ENCODE assay signal across 17 cellular contexts in genomic region chr15:69456208-69457166, GRCh38. TPM values are rescaled to one million over a fixed set of nuclear protein-coding genes. Genes with fewer than 3 reads are reported as not detected.
DNase-seq lines count a peak whose midpoint lies in the region; ATAC-seq and TF ChIP-seq lines count a peak whose summit lies in the region.
"Had no signal": no experiment of that assay in that cellular context is flagged by ENCODE, and none has a peak within 500 bp of the region (broad histone marks: within the 10 kb centered on the region; RNA-seq: fewer than 3 reads in every experiment).

No MANE protein-coding gene starts in this region.

- no peak for ATAC-seq in activated naive CD8-positive, alpha-beta T cell treated with anti-CD3 and anti-CD28 coated beads, Interleukin-2, amount 10 ng/mL, durations not matched to agents 7 days and 5 days (ENCODE audit: low read depth)
- ATAC-seq: activated CD8-positive, alpha-beta memory T cell treated with anti-CD3 and anti-CD28 coated beads, Interleukin-2, amount 10 ng/mL, durations not matched to agents 7 days and 5 days; heart right ventricle had no signal

- H3K4me1 Mint-ChIP-seq in activated T-cell treated with anti-CD3 and anti-CD28 coated beads, Interleukin-2, amount 50 U/mL, for 24 hours (ENCODE audit: low read depth), result peaks cover 34% of the 10 kb centered on the region
- H3K4me1 Mint-ChIP-seq in activated naive CD8-positive, alpha-beta T cell treated with anti-CD3 and anti-CD28 coated beads, Interleukin-2, amount 10 ng/mL, durations not matched to agents 7 days and 5 days, result peaks cover 31% of the 10 kb centered on the region
- H3K4me1 Mint-ChIP-seq in neural crest cell, result peaks cover 39% of the 10 kb centered on the region

- H3K36me3 ChIP-seq in HUES64 (ENCODE audit: insufficient read depth, low read length), result peaks cover 44% of the 10 kb centered on the region
- H3K36me3 ChIP-seq: ovary had no signal

- H3K27me3 ChIP-seq in HUES64 (ENCODE audit: insufficient read depth, low read length), result no peaks in the 10 kb centered on the region
- H3K27me3 ChIP-seq: heart right ventricle, ovary had no signal

- no peaks in the 10 kb centered on the region for H3K27me3 Mint-ChIP-seq in activated T-cell treated with anti-CD3 and anti-CD28 coated beads, Interleukin-2, amount 50 U/mL, for 24 hours
- H3K27me3 Mint-ChIP-seq in activated naive CD8-positive, alpha-beta T cell treated with anti-CD3 and anti-CD28 coated beads, Interleukin-2, amount 10 ng/mL, durations not matched to agents 7 days and 5 days, result no peaks in the 10 kb centered on the region
- H3K27me3 Mint-ChIP-seq in neural crest cell (ENCODE audit: low read depth), result peaks cover 2% of the 10 kb centered on the region
- H3K27me3 Mint-ChIP-seq: activated CD8-positive, alpha-beta memory T cell treated with anti-CD3 and anti-CD28 coated beads, Interleukin-2, amount 10 ng/mL, durations not matched to agents 7 days and 5 days had no signal

- no peak for DNase-seq in activated T-cell treated with anti-CD3 and anti-CD28 coated beads, Interleukin-2, amount 50 U/mL, for 24 hours
- no peak for DNase-seq in activated T-cell treated with anti-CD3 and anti-CD28 coated beads, Interleukin-2, amount 50 U/mL, for 1 hour
- no peak for DNase-seq in activated naive CD8-positive, alpha-beta T cell treated with anti-CD3 and anti-CD28 coated beads, Interleukin-2, amount 10 ng/mL, durations not matched to agents 7 days and 5 days
- DNase-seq in neural crest cell (ENCODE audit: low read depth, low spot score) (no peak), OCI-M2 (lab: John Stamatoyannopoulos, UW; ENCODE audit: unreplicated experiment) (no peak), iPS-NIHi7 (ENCODE audit: extremely low spot score) (no peak), UCSD-AML1 (lab: John Stamatoyannopoulos, UW; ENCODE audit: unreplicated experiment) (no peak)
- DNase-seq: activated CD8-positive, alpha-beta memory T cell treated with anti-CD3 and anti-CD28 coated beads, Interleukin-2, amount 10 ng/mL, durations not matched to agents 7 days and 5 days; aorta; HCEC 1CT; heart right ventricle; NCI-H1092 treated with DMSO at 0.1 percent for 48 hours; NCI-H345; ovary; stimulated activated CD4-positive, alpha-beta T cell treated with anti-CD3 and anti-CD28 coated beads, Interleukin-15, amount 100 ng/mL, for 24 hours; T1000 had no signal

- WGBS in HUES64, result 92% methylated on average over 12 of the region's 13 CpGs

- POLR2A ChIA-PET in activated naive CD8-positive, alpha-beta T cell treated with anti-CD3 and anti-CD28 coated beads, Interleukin-2, amount 10 ng/mL, durations not matched to agents 7 days and 5 days (lab: Charles Lee), result no interaction called here

- no peak overlapping the region for H3K4me3 ChIP-seq in HUES64 (ENCODE audit: low read length)
- H3K4me3 ChIP-seq: heart right ventricle, ovary had no signal

- no peak overlapping the region for H3K9ac ChIP-seq in HUES64 (ENCODE audit: low read depth, low read length)

- peak overlapping the region; percentile 98 for H3K27ac Mint-ChIP-seq in activated T-cell treated with anti-CD3 and anti-CD28 coated beads, Interleukin-2, amount 50 U/mL, for 24 hours
- H3K27ac Mint-ChIP-seq in activated naive CD8-positive, alpha-beta T cell treated with anti-CD3 and anti-CD28 coated beads, Interleukin-2, amount 10 ng/mL, durations not matched to agents 7 days and 5 days, result peak overlapping the region; percentile 2
- H3K27ac Mint-ChIP-seq in neural crest cell (ENCODE audit: unreplicated experiment), result no peak overlapping the region

- peak overlapping the region; percentile 95 for H3K4me3 Mint-ChIP-seq in activated T-cell treated with anti-CD3 and anti-CD28 coated beads, Interleukin-2, amount 50 U/mL, for 24 hours
- no peak overlapping the region for H3K4me3 Mint-ChIP-seq in activated naive CD8-positive, alpha-beta T cell treated with anti-CD3 and anti-CD28 coated beads, Interleukin-2, amount 10 ng/mL, durations not matched to agents 7 days and 5 days
- H3K4me3 Mint-ChIP-seq in neural crest cell, result peak overlapping the region; percentile 66

- H3K9me3 ChIP-seq in HUES64 (ENCODE audit: insufficient read depth, low read depth, low read length), result no peaks in the 10 kb centered on the region
- H3K9me3 ChIP-seq: heart right ventricle, ovary had no signal

- H3K36me3 Mint-ChIP-seq in activated T-cell treated with anti-CD3 and anti-CD28 coated beads, Interleukin-2, amount 50 U/mL, for 24 hours (ENCODE audit: low read depth), result peaks cover 65% of the 10 kb centered on the region
- peaks cover 33% of the 10 kb centered on the region for H3K36me3 Mint-ChIP-seq in activated naive CD8-positive, alpha-beta T cell treated with anti-CD3 and anti-CD28 coated beads, Interleukin-2, amount 10 ng/mL, durations not matched to agents 7 days and 5 days
- H3K36me3 Mint-ChIP-seq in neural crest cell (ENCODE audit: low read depth), result peaks cover 32% of the 10 kb centered on the region

- TF ChIP-seq CTCF in neural crest cell (conservative IDR thresholded peaks at IDR 0.05), result no peak

- no peaks in the 10 kb centered on the region for H3K9me3 Mint-ChIP-seq in activated T-cell treated with anti-CD3 and anti-CD28 coated beads, Interleukin-2, amount 50 U/mL, for 24 hours
- no peaks in the 10 kb centered on the region for H3K9me3 Mint-ChIP-seq in activated naive CD8-positive, alpha-beta T cell treated with anti-CD3 and anti-CD28 coated beads, Interleukin-2, amount 10 ng/mL, durations not matched to agents 7 days and 5 days
- no peaks in the 10 kb centered on the region for H3K9me3 Mint-ChIP-seq in neural crest cell

- H3K4me1 ChIP-seq in HUES64 (ENCODE audit: insufficient read depth, low read length), result peaks cover 4% of the 10 kb centered on the region; the same call in 1 of the 2 replicates

- peak overlapping the region; percentile 16; the same call in 1 of the 2 replicates for H3K27ac ChIP-seq in HUES64 (ENCODE audit: low read depth, low read length)
- H3K27ac ChIP-seq: ovary had no signal

RNA-seq across cellular contexts. Expression of gene RPLP1, which starts 3.9 kb away (rescaled TPM):
- polyA plus RNA-seq in HUES64 (2013, experiment 1 of 2), result 2,240 TPM
- polyA plus RNA-seq in HUES64 (2013, experiment 2 of 2), result 2,307 TPM
- 1,000 to 10,000 TPM; 1,785 to 1,910 TPM for total RNA-seq in activated naive CD8-positive, alpha-beta T cell treated with anti-CD3 and anti-CD28 coated beads, Interleukin-2, amount 10 ng/mL, durations not matched to agents 7 days and 5 days
- 1,595 and 1,772 TPM in 2 replicates for total RNA-seq in neural crest cell

RNA-seq across cellular contexts. Expression of gene KIF23, which starts 42.3 kb away (rescaled TPM):
- 48.8 TPM for polyA plus RNA-seq in HUES64 (2013, experiment 1 of 2)
- 52.0 TPM for polyA plus RNA-seq in HUES64 (2013, experiment 2 of 2)
- total RNA-seq in activated naive CD8-positive, alpha-beta T cell treated with anti-CD3 and anti-CD28 coated beads, Interleukin-2, amount 10 ng/mL, durations not matched to agents 7 days and 5 days, result 10 to 100 TPM; 50.7 to 57.7 TPM
- total RNA-seq in neural crest cell, result 67.3 and 69.6 TPM in 2 replicates
